Comparison of ENCODE assay signal across 20 cellular contexts in the genomic region with DNA sequence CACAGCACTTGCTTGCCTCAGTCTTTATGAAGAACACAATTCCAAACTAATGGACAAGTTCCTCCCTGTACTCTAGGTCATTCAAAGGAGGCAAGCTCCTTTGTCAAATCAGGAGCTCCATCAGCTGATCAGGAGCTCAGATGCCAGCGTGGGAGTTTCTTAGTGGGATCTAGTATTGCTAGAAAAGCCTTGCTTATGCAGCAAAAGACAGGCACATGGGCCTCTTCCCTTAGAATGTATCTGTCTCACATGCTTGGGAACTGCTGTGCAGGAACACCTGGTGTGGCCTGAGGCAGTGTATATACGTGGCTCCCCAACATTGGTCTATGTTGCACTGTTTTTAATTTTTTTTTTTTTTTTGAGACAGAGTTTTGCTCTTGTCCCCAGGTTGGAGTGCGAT. TPM values are rescaled to one million over a fixed set of nuclear protein-coding genes. Genes with fewer than 3 reads are reported as not detected.
DNase-seq lines count a peak whose midpoint lies in the region; ATAC-seq, FAIRE-seq and TF ChIP-seq lines count a peak whose summit lies in the region.
"Had no signal": no experiment of that assay in that cellular context is flagged by ENCODE, and none has a peak within 500 bp of the region (broad histone marks: within the 10 kb centered on the region; RNA-seq: fewer than 3 reads in every experiment).

No MANE protein-coding gene starts in this region.

- BruUV-seq in K562 (replicated peaks; lab: Mats Ljungman, UMichigan), result no TSS peak

- H3K36me3 ChIP-seq in K562 (ENCODE audit: control insufficient read depth, insufficient read depth, low read length), result no peaks in the 10 kb centered on the region
- H3K36me3 ChIP-seq: BLaER1, HAP-1 had no signal

- H3K4me1 ChIP-seq in K562 (replicated peaks in 1 of 2; ENCODE audit: control insufficient read depth in 2 of 2, insufficient read depth in 2 of 2, low read length in 2 of 2), result no peaks in the 10 kb centered on the region
- H3K4me1 ChIP-seq: Caco-2, HAP-1 had no signal

- TF ChIP-seq RAD21 in K562 (CRISPR knock-in tag; conservative IDR thresholded peaks at IDR 0.05 in 1 of 2, IDR thresholded peaks at IDR 0.05 in 1 of 2), result no peak

- peak overlapping the region; percentile 27 to 66 for H3K27ac Mint-ChIP-seq in natural killer cell treated with Interleukin-12 subunit alpha and Interleukin-12 subunit beta and Interleukin-15 and Interleukin-18, amount 100 ng/mL, for 72 hours
- H3K27ac Mint-ChIP-seq in natural killer cell, result peak overlapping the region in 1 of 2 donors; percentile 41
- H3K27ac Mint-ChIP-seq: CD8-positive, alpha-beta memory T cell had no signal

- no peak overlapping the region for H3K4me3 ChIP-seq in K562
- H3K4me3 ChIP-seq: BLaER1, HAP-1 had no signal

- H3K9me3 ChIP-seq in K562 (replicated peaks; ENCODE audit: control insufficient read depth, insufficient read depth, low read depth, low read length), result no peaks in the 10 kb centered on the region
- H3K9me3 ChIP-seq: BLaER1, Caco-2, HAP-1 had no signal

- no peak overlapping the region for H2AFZ ChIP-seq in K562 (ENCODE audit: low read depth, low read length)

- no peak for FAIRE-seq in K562 (lab: Jason Lieb, UNC)
- no peak for FAIRE-seq in D721Med (lab: Jason Lieb, UNC)
- FAIRE-seq: GM12892, H1 had no signal

- in situ Hi-C loops in K562 (cut with MboI), result no loop called here

- POLR2A ChIA-PET in K562 (lab: Yijun Ruan, JAX), result no interaction called here

- no peaks in the 10 kb centered on the region for H3K9me3 Mint-ChIP-seq in natural killer cell treated with Interleukin-12 subunit alpha and Interleukin-12 subunit beta and Interleukin-15 and Interleukin-18, amount 100 ng/mL, for 72 hours
- no peaks in the 10 kb centered on the region for H3K9me3 Mint-ChIP-seq in natural killer cell
- H3K9me3 Mint-ChIP-seq: CD8-positive, alpha-beta memory T cell had no signal

- H3K4me2 ChIP-seq in K562 (ENCODE audit: insufficient read depth, low read length), result no peak overlapping the region
- H3K4me2 ChIP-seq: BLaER1 had no signal

- TF ChIP-seq EP300 in K562 (IDR thresholded peaks at IDR 0.05; ENCODE audit: low read length), result no peak

- peaks cover 22 to 24% of the 10 kb centered on the region in 2 donors for H3K4me1 Mint-ChIP-seq in natural killer cell treated with Interleukin-12 subunit alpha and Interleukin-12 subunit beta and Interleukin-15 and Interleukin-18, amount 100 ng/mL, for 72 hours (ENCODE audit: low read depth in 2 of 2)
- H3K4me1 Mint-ChIP-seq in natural killer cell, result peaks cover 0 to 3% of the 10 kb centered on the region in 2 donors
- H3K4me1 Mint-ChIP-seq: CD8-positive, alpha-beta memory T cell had no signal

- no peaks in the 10 kb centered on the region for H3K9me1 ChIP-seq in K562 (ENCODE audit: control insufficient read depth, insufficient read depth, low read length)

- H3K36me3 Mint-ChIP-seq in natural killer cell treated with Interleukin-12 subunit alpha and Interleukin-12 subunit beta and Interleukin-15 and Interleukin-18, amount 100 ng/mL, for 72 hours, result peaks cover 12% of the 10 kb centered on the region
- H3K36me3 Mint-ChIP-seq in natural killer cell, result no peaks in the 10 kb centered on the region

- DNase-seq in DMS 273 (lab: John Stamatoyannopoulos, UW; ENCODE audit: unreplicated experiment) (peak; percentile 8), DMS 273 treated with DMSO at 0.1 percent for 48 hours (lab: John Stamatoyannopoulos, UW) (no peak), natural killer cell (no peak), K562 (ENCODE audit: extremely low read depth in 1 of 4, low spot score in 3 of 4) (no peak), putamen (ENCODE audit: low spot score) (peak; percentile 11), AG08396 (ENCODE audit: low spot score) (no peak), D721Med (ENCODE audit: insufficient read length, low spot score) (no peak)
- no peak for DNase-seq in natural killer cell treated with Interleukin-12 subunit alpha and Interleukin-12 subunit beta and Interleukin-15 and Interleukin-18, amount 100 ng/mL, for 72 hours (ENCODE audit: low spot score)
- DNase-seq: AML-193; Caco-2; CD8-positive, alpha-beta memory T cell; DND-41; GDM1 had no signal

- CTCF ChIA-PET in K562 (lab: Yijun Ruan, JAX; ENCODE audit: low intra/inter-chr PET ratio), result no interaction called here

- intact Hi-C loops in natural killer cell (cut with micrococcal nuclease) (no loop called here), K562 (cut with micrococcal nuclease) (no loop called here)

- no peak overlapping the region for H3K9ac ChIP-seq in K562 (ENCODE audit: insufficient read depth in 1 of 2, low read depth in 2 of 2, low read length in 2 of 2)
- H3K9ac ChIP-seq: BLaER1 had no signal

- TF ChIP-seq CTCF in natural killer cell (IDR thresholded peaks at IDR 0.05) (no peak), K562 (IDR thresholded peaks at IDR 0.05 in 2 of 3, conservative IDR thresholded peaks at IDR 0.05 in 1 of 3; ENCODE audit: insufficient read depth in 2 of 3, low read depth in 1 of 3, low read length in 3 of 3) (no peak), D721Med (IDR thresholded peaks at IDR 0.05; ENCODE audit: insufficient read depth, missing control alignments) (no peak)

- H4K20me1 ChIP-seq in K562 (replicated peaks; ENCODE audit: control insufficient read depth, insufficient read depth, low read length), result no peaks in the 10 kb centered on the region
- H4K20me1 ChIP-seq: BLaER1 had no signal

- WGBS in K562 (ENCODE audit: insufficient coverage, low coverage, missing lambda C conversion rate), result 0% methylated on average over 2 of the region's 3 CpGs

- H3K79me2 ChIP-seq in K562 (ENCODE audit: control insufficient read depth, insufficient read depth, low read length), result no peaks in the 10 kb centered on the region

- no peaks in the 10 kb centered on the region for H3K27me3 ChIP-seq in K562 (ENCODE audit: control insufficient read depth in 2 of 2, insufficient read depth in 2 of 2, low read length in 2 of 2)
- H3K27me3 ChIP-seq: BLaER1 had no signal

- H3K4me3 Mint-ChIP-seq in natural killer cell treated with Interleukin-12 subunit alpha and Interleukin-12 subunit beta and Interleukin-15 and Interleukin-18, amount 100 ng/mL, for 72 hours, result no peak overlapping the region
- no peak overlapping the region for H3K4me3 Mint-ChIP-seq in natural killer cell
- H3K4me3 Mint-ChIP-seq: CD8-positive, alpha-beta memory T cell had no signal

- ATAC-seq in natural killer cell treated with Interleukin-12 subunit alpha and Interleukin-12 subunit beta and Interleukin-15 and Interleukin-18, amount 100 ng/mL, for 72 hours, result peak; percentile 48 to 49
- ATAC-seq in natural killer cell (no peak), K562 (peak; percentile 43; the same call in 1 of the 3 replicates)

- no peaks in the 10 kb centered on the region for H3K27me3 Mint-ChIP-seq in natural killer cell treated with Interleukin-12 subunit alpha and Interleukin-12 subunit beta and Interleukin-15 and Interleukin-18, amount 100 ng/mL, for 72 hours
- H3K27me3 Mint-ChIP-seq in natural killer cell (ENCODE audit: low read depth in 2 of 2), result no peaks in the 10 kb centered on the region

- H3K27ac ChIP-seq in K562 (ENCODE audit: extremely low read depth, low read depth, low read length), result no peak overlapping the region
- H3K27ac ChIP-seq: 22Rv1, BLaER1, HL-60 had no signal

- TF ChIP-seq POLR2A in K562 (conservative IDR thresholded peaks at IDR 0.05), result no peak

RNA-seq across cellular contexts. Expression of gene HAVCR1, which starts 21.4 kb away (rescaled TPM):
- total RNA-seq in natural killer cell treated with Interleukin-12 subunit alpha and Interleukin-12 subunit beta and Interleukin-15 and Interleukin-18, amount 100 ng/mL, for 72 hours, result 10 to 100 TPM; 23.9 to 26.5 TPM
- total RNA-seq in natural killer cell (10 to 100 TPM in 2 of 3 donors, 1 to 10 TPM in 1; 7.2 to 14.6 (median 10.9) TPM), K562 (2014; rRNA removed) (not detected in 2 replicates), K562 (2014; rRNA removed; fragmentation: Illumina TruSeq; extraction: Trizol) (not detected in 2 replicates), K562 (2015; rRNA removed; fragmentation: Illumina TruSeq; extraction: Trizol) (not detected in 2 replicates), K562 (2021) (not detected in 2 replicates)
- 0.56 and 0.90 TPM in 2 replicates for total RNA-seq in K562 (2011; cell fraction: chromatin; rRNA removed; ENCODE audit: low replicate concordance)
- total RNA-seq in K562 (2011; cell fraction: nucleolus; rRNA removed), result 0.33 and 0.66 TPM in 2 replicates
- total RNA-seq in K562 (2011; cell fraction: nucleoplasm; rRNA removed), result 0.61 and 0.73 TPM in 2 replicates
- polyA plus RNA-seq in K562 (2011; rRNA removed) (0.04 and 0.20 TPM in 2 replicates), K562 (2014; fragmentation: Illumina TruSeq; extraction: Trizol) (not detected in 2 replicates), K562 (2014; fragmentation: Nextera tagmentation; extraction: Ambion mirVana) (not detected), K562 (2014; rRNA removed) (not detected in 2 replicates)
- polyA plus RNA-seq in K562 (2011; cell fraction: cytosol; rRNA removed), result not detected in 2 replicates
- polyA plus RNA-seq in K562 (2011; cell fraction: nucleus; rRNA removed), result 0.27 TPM in 1 of 2 replicates, not detected in the other
- polyA plus RNA-seq in K562 (2012), result not detected in 2 replicates
- polyA minus RNA-seq in K562 (2011; rRNA and poly(A)+ RNA removed), result 0.33 and 0.39 TPM in 2 replicates
- not detected in 2 replicates for polyA minus RNA-seq in K562 (2011; cell fraction: cytosol; rRNA and poly(A)+ RNA removed)
- not detected in 2 replicates for polyA minus RNA-seq in K562 (2011; cell fraction: nucleus; rRNA and poly(A)+ RNA removed)
- total RNA-seq: A673, H1 had no signal
- polyA plus RNA-seq: H1 had no signal

RNA-seq across cellular contexts. Expression of gene HAVCR2, which starts 28.6 kb away (rescaled TPM):
- 100 to 1,000 TPM; 378 to 721 TPM for total RNA-seq in natural killer cell treated with Interleukin-12 subunit alpha and Interleukin-12 subunit beta and Interleukin-15 and Interleukin-18, amount 100 ng/mL, for 72 hours
- total RNA-seq in natural killer cell (10 to 100 TPM; 60.0 to 92.2 (median 74.3) TPM), K562 (2014; rRNA removed) (0.61 TPM in 1 of 2 replicates, not detected in the other), K562 (2014; rRNA removed; fragmentation: Illumina TruSeq; extraction: Trizol) (0.06 and 0.11 TPM in 2 replicates), K562 (2015; rRNA removed; fragmentation: Illumina TruSeq; extraction: Trizol) (not detected in 2 replicates), K562 (2021) (not detected in 2 replicates)
- 0.37 and 0.67 TPM in 2 replicates for total RNA-seq in K562 (2011; cell fraction: chromatin; rRNA removed; ENCODE audit: low replicate concordance)
- total RNA-seq in K562 (2011; cell fraction: nucleolus; rRNA removed), result not detected in 2 replicates
- total RNA-seq in K562 (2011; cell fraction: nucleoplasm; rRNA removed), result 0.23 and 0.88 TPM in 2 replicates
- polyA plus RNA-seq in K562 (2011; rRNA removed) (0.04 and 0.07 TPM in 2 replicates), K562 (2014; fragmentation: Illumina TruSeq; extraction: Trizol) (0.04 TPM in 1 of 2 replicates, not detected in the other), K562 (2014; fragmentation: Nextera tagmentation; extraction: Ambion mirVana) (under 1 TPM in 1 of 2 experiments, not detected in 1; 0.07 TPM), K562 (2014; rRNA removed) (not detected in 2 replicates)
- polyA plus RNA-seq in K562 (2011; cell fraction: cytosol; rRNA removed), result 0.04 TPM in 2 replicates
- polyA plus RNA-seq in K562 (2011; cell fraction: nucleus; rRNA removed), result 0.28 TPM in 1 of 2 replicates, not detected in the other
- 0.06 TPM in 1 of 2 replicates, not detected in the other for polyA plus RNA-seq in K562 (2012)
- polyA minus RNA-seq in K562 (2011; rRNA and poly(A)+ RNA removed), result not detected in 2 replicates
- not detected in 2 replicates for polyA minus RNA-seq in K562 (2011; cell fraction: cytosol; rRNA and poly(A)+ RNA removed)
- polyA minus RNA-seq in K562 (2011; cell fraction: nucleus; rRNA and poly(A)+ RNA removed), result not detected in 2 replicates
- total RNA-seq: H1 had no signal

Comparison
In these comparisons a context has a peak if more than half of its experiments do, and no peak if none do; other contexts are left out.
1. DNase-seq: peak in DMS 273 (single experiment) and putamen (single experiment); none in DMS 273 treated with DMSO at 0.1 percent for 48 hours (single experiment), natural killer cell treated with Interleukin-12 subunit alpha and Interleukin-12 subunit beta and Interleukin-15 and Interleukin-18, amount 100 ng/mL, for 72 hours (single experiment), natural killer cell (single experiment), K562 (0 of 4), AG08396 (single experiment) and D721Med (single experiment).
2. ATAC-seq: peak in natural killer cell treated with Interleukin-12 subunit alpha and Interleukin-12 subunit beta and Interleukin-15 and Interleukin-18, amount 100 ng/mL, for 72 hours (2 of 2) and K562 (single experiment); none in natural killer cell (0 of 3).
3. RNA of gene HAVCR1, which starts 21.4 kb away (total RNA-seq): 23.9 to 26.5 TPM in natural killer cell treated with Interleukin-12 subunit alpha and Interleukin-12 subunit beta and Interleukin-15 and Interleukin-18, amount 100 ng/mL, for 72 hours and 7.2 to 14.6 TPM in natural killer cell; 0.33 to 0.90 TPM in K562; every median in the first group is over 4 times any median in the second.
4. RNA of gene HAVCR2, which starts 28.6 kb away (total RNA-seq): 378 to 721 TPM in natural killer cell treated with Interleukin-12 subunit alpha and Interleukin-12 subunit beta and Interleukin-15 and Interleukin-18, amount 100 ng/mL, for 72 hours and 60.0 to 92.2 TPM in natural killer cell; 0.06 to 0.88 TPM in K562; every median in the first group is over 10 times any median in the second.